Comparison of ENCODE assay signal across 1 cellular context in genomic region chr18:79068946-79069791, GRCh38.
TF ChIP-seq lines count a peak whose summit lies in the region.

Gene ATP9B, plus strand, starts transcription at chr18:79069394. Its CDS starts 17 bp downstream, at chr18:79069411.

TF ChIP-seq in WTC11, 78 proteins besides CTCF, POLR2A, EP300 and RAD21 (continued from another document and continues in another):
- TF ChIP-seq ZNF281 (CRISPR knock-in tag; IDR thresholded peaks at IDR 0.05) (peak; percentile 92), NFE2L1 (CRISPR knock-in tag; IDR thresholded peaks at IDR 0.05) (peak; percentile 97), JUN (CRISPR knock-in tag; IDR thresholded peaks at IDR 0.05) (peak; percentile 98), ZNF138 (CRISPR knock-in tag; conservative IDR thresholded peaks at IDR 0.05) (peak; percentile 98), FOXK1 (CRISPR knock-in tag; IDR thresholded peaks at IDR 0.05) (peak; percentile 92), E2F5 (CRISPR knock-in tag; IDR thresholded peaks at IDR 0.05) (no peak), ARID4B (CRISPR knock-in tag; IDR thresholded peaks at IDR 0.05; ENCODE audit: borderline replicate concordance) (peak; percentile 98), SOX15 (CRISPR knock-in tag; IDR thresholded peaks at IDR 0.05) (no peak), IRF2 (CRISPR knock-in tag; IDR thresholded peaks at IDR 0.05; ENCODE audit: borderline replicate concordance, low read depth) (no peak), AR (CRISPR knock-in tag; IDR thresholded peaks at IDR 0.05) (no peak), ZNF263 (CRISPR knock-in tag; IDR thresholded peaks at IDR 0.05; ENCODE audit: low read depth) (no peak), PRDM15 (CRISPR knock-in tag; IDR thresholded peaks at IDR 0.05) (no peak), GABPB1 (CRISPR knock-in tag; IDR thresholded peaks at IDR 0.05) (peak; percentile 36), ZNF532 (CRISPR knock-in tag; IDR thresholded peaks at IDR 0.05; ENCODE audit: borderline replicate concordance) (no peak), ETV6 (CRISPR knock-in tag; IDR thresholded peaks at IDR 0.05) (peak; percentile 96), PREB (CRISPR knock-in tag; IDR thresholded peaks at IDR 0.05; ENCODE audit: borderline replicate concordance) (no peak), ZNF317 (CRISPR knock-in tag; IDR thresholded peaks at IDR 0.05; ENCODE audit: borderline replicate concordance, low read depth) (peak; percentile 78), ESRRA (CRISPR knock-in tag; IDR thresholded peaks at IDR 0.05; ENCODE audit: borderline replicate concordance) (peak; percentile 83), RELA (CRISPR knock-in tag; IDR thresholded peaks at IDR 0.05; ENCODE audit: borderline replicate concordance) (no peak), CDX4 (CRISPR knock-in tag; IDR thresholded peaks at IDR 0.05; ENCODE audit: borderline replicate concordance) (no peak), AFF4 (CRISPR knock-in tag; IDR thresholded peaks at IDR 0.05; ENCODE audit: borderline replicate concordance) (peak; percentile 92; the same call in 1 of the 2 replicates), FOXJ3 (CRISPR knock-in tag; IDR thresholded peaks at IDR 0.05; ENCODE audit: borderline replicate concordance) (no peak), TCF7 (CRISPR knock-in tag; IDR thresholded peaks at IDR 0.05; ENCODE audit: low read depth) (peak; percentile 90; the same call in 1 of the 2 replicates), FOXP1 (CRISPR knock-in tag; IDR thresholded peaks at IDR 0.05; ENCODE audit: borderline replicate concordance) (peak; percentile 99; the same call in 1 of the 2 replicates), MYBL2 (CRISPR knock-in tag; IDR thresholded peaks at IDR 0.05) (peak; percentile 96), CREM (CRISPR knock-in tag; IDR thresholded peaks at IDR 0.05) (peak; percentile 99)
